In genomic region chr13:112870737-112871287, GRCh38 we compare ENCODE assay signal across 22 cellular contexts.
"Had no signal": no experiment of that assay in that cellular context is flagged by ENCODE, and none has a peak within 500 bp of the region (broad histone marks: within the 10 kb centered on the region; RNA-seq: fewer than 3 reads in every experiment).

No MANE protein-coding gene starts in this region.

- H3K27me3 Mint-ChIP-seq: activated CD8-positive, alpha-beta T cell treated with anti-CD3 and anti-CD28 coated beads for 36 hours; naive B cell; T-cell had no signal

- H3K4me3 Mint-ChIP-seq: activated CD8-positive, alpha-beta T cell treated with anti-CD3 and anti-CD28 coated beads for 36 hours; activated T-helper 1 cell treated with anti-CD3 and anti-CD28 coated beads, Interleukin-12 subunit alpha, Interleukin-12 subunit beta, Interleukin-2, Interleukin-4 antibody, amounts not matched to agents 30 ng/mL and 10 ng/mL and 1 ng/mL, durations not matched to agents 14 hours and 24 hours and 36 hours; T-cell had no signal

- H3K27ac ChIP-seq: esophagus muscularis mucosa, gastroesophageal sphincter, heart left ventricle, left lung, parathyroid adenoma, tibial artery, uterus had no signal

- H3K27ac Mint-ChIP-seq: activated CD8-positive, alpha-beta T cell treated with anti-CD3 and anti-CD28 coated beads for 36 hours; activated T-helper 1 cell treated with anti-CD3 and anti-CD28 coated beads, Interleukin-12 subunit alpha, Interleukin-12 subunit beta, Interleukin-2, Interleukin-4 antibody, amounts not matched to agents 30 ng/mL and 10 ng/mL and 1 ng/mL, durations not matched to agents 14 hours and 24 hours and 36 hours; T-cell had no signal

- ATAC-seq: activated CD8-positive, alpha-beta T cell treated with anti-CD3 and anti-CD28 coated beads for 36 hours; gastroesophageal sphincter; heart left ventricle; left lung; mucosa of descending colon; T-cell had no signal

- H3K4me1 ChIP-seq: parathyroid adenoma, uterus had no signal

- DNase-seq: activated CD4-positive, alpha-beta T cell treated with anti-CD3 and anti-CD28 coated beads for 48 hours; activated CD4-positive, CD25-positive, alpha-beta regulatory T cell; activated CD8-positive, alpha-beta T cell treated with anti-CD3 and anti-CD28 coated beads for 36 hours; activated naive CD4-positive, alpha-beta T cell; cortex of kidney; effector CD4-positive, alpha-beta T cell; mucosa of descending colon; naive B cell; SK-N-SH; stimulated activated CD4-positive, alpha-beta T cell treated with anti-CD3 and anti-CD28 coated beads, Interleukin-12 subunit alpha, Interleukin-12 subunit beta, amount 100 ng/mL, for 4 hours; stimulated activated CD4-positive, alpha-beta T cell treated with anti-CD3 and anti-CD28 coated beads, Interleukin-1b, Interleukin-23, amount 100 ng/mL, for 48 hours; stimulated activated CD8-positive, alpha-beta memory T cell treated with anti-CD3 and anti-CD28 coated beads, Interleukin-4, amount 100 ng/mL, for 48 hours; stimulated activated naive CD4-positive, alpha-beta T cell treated with Interleukin-2 at 50 U/mL for 16 hours; tibial artery; uterus had no signal

- H3K9me3 ChIP-seq: esophagus muscularis mucosa, gastroesophageal sphincter, heart left ventricle, left lung, mucosa of descending colon, SK-N-SH, tibial artery, uterus had no signal

- H3K9me3 Mint-ChIP-seq: activated CD8-positive, alpha-beta T cell treated with anti-CD3 and anti-CD28 coated beads for 36 hours had no signal

- H3K36me3 ChIP-seq: uterus had no signal

- H3K27me3 ChIP-seq: esophagus muscularis mucosa, gastroesophageal sphincter, heart left ventricle, left lung, tibial artery, uterus had no signal

- H3K4me3 ChIP-seq: esophagus muscularis mucosa, gastroesophageal sphincter, heart left ventricle, left lung, mucosa of descending colon, tibial artery, uterus had no signal
